Comparison of ENCODE assay signal across 38 cellular contexts in the genomic region with DNA sequence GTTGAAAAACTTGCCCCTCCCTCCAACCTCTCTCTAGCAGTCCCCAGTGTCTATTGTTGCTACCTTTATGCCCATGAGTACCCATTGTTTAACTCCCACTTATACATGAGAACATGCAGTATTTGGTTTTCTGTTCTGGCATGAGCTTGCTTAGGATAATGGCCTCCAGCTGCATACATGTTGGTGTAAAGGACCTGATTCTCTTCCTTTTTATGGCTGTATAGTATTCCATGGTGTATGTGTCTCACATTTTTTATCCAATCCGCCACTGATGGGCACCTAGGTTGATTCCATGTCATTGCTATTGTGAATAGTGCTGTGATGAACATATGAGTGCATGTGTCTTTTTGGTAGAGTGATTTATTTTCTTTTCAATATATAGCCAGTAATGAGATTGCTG. TPM values are rescaled to one million over a fixed set of nuclear protein-coding genes. Genes with fewer than 3 reads are reported as not detected.
"Had no signal": no experiment of that assay in that cellular context is flagged by ENCODE, and none has a peak within 500 bp of the region (broad histone marks: within the 10 kb centered on the region; RNA-seq: fewer than 3 reads in every experiment).

No MANE protein-coding gene starts in this region.

- H3K36me3 Mint-ChIP-seq: activated naive CD4-positive, alpha-beta T cell treated with anti-CD3 and anti-CD28 coated beads, Interleukin-2, amount 10 ng/mL, durations not matched to agents 7 days and 5 days; activated naive CD4-positive, alpha-beta T cell treated with anti-CD3 and anti-CD28 coated beads, Interleukin-2, amount 50 U/mL, for 24 hours; activated naive CD4-positive, alpha-beta T cell treated with anti-CD3 and anti-CD28 coated beads, Interleukin-2, amount 50 U/mL, for 72 hours; activated naive CD8-positive, alpha-beta T cell; activated naive CD8-positive, alpha-beta T cell treated with anti-CD3 and anti-CD28 coated beads for 36 hours; activated naive CD8-positive, alpha-beta T cell treated with anti-CD3 and anti-CD28 coated beads, Interleukin-2, amount 10 ng/mL, durations not matched to agents 7 days and 5 days; brain had no signal

- FAIRE-seq: bronchial epithelial cell had no signal

- H3K27me3 ChIP-seq: ascending aorta, body of pancreas, brain microvascular endothelial cell, cardiac muscle cell had no signal

- H3K9me3 Mint-ChIP-seq: activated naive CD4-positive, alpha-beta T cell treated with anti-CD3 and anti-CD28 coated beads for 36 hours; activated naive CD4-positive, alpha-beta T cell treated with anti-CD3 and anti-CD28 coated beads, Interleukin-2, amount 10 ng/mL, durations not matched to agents 7 days and 5 days; activated naive CD4-positive, alpha-beta T cell treated with anti-CD3 and anti-CD28 coated beads, Interleukin-2, amount 50 U/mL, for 24 hours; activated naive CD4-positive, alpha-beta T cell treated with anti-CD3 and anti-CD28 coated beads, Interleukin-2, amount 50 U/mL, for 72 hours; activated naive CD8-positive, alpha-beta T cell treated with anti-CD3 and anti-CD28 coated beads for 36 hours; activated naive CD8-positive, alpha-beta T cell treated with anti-CD3 and anti-CD28 coated beads, Interleukin-2, amount 10 ng/mL, durations not matched to agents 7 days and 5 days; activated naive CD8-positive, alpha-beta T cell treated with anti-CD3 and anti-CD28 coated beads, Interleukin-2, amount 50 U/mL, for 24 hours; activated T-cell treated with anti-CD3 and anti-CD28 coated beads, Interleukin-2, amount 50 U/mL, for 24 hours; activated T-cell treated with anti-CD3 and anti-CD28 coated beads, Interleukin-2, amount 50 U/mL, for 4 hours; activated T-cell treated with anti-CD3 and anti-CD28 coated beads, Interleukin-2, amount 50 U/mL, for 72 hours; activated T-helper 1 cell treated with anti-CD3 and anti-CD28 coated beads, Interleukin-12 subunit alpha, Interleukin-12 subunit beta, Interleukin-2, Interleukin-4 antibody, amounts not matched to agents 30 ng/mL and 10 ng/mL and 1 ng/mL, durations not matched to agents 14 hours and 24 hours and 36 hours; activated T-helper 17 cell treated with anti-CD3 and anti-CD28 coated beads, Interleukin-2, amount 50 U/mL, for 72 hours; activated T-helper 2 cell treated with anti-CD3 and anti-CD28 coated beads, Interferon-gamma antibody, Interleukin-2, Interleukin-4, amounts not matched to agents 10 μg/mL and 5 μg/mL and 100 μg/mL, durations not matched to agents 14 hours and 24 hours and 36 hours; central memory CD8-positive, alpha-beta T cell had no signal

- H3K4me1 ChIP-seq: adrenal gland, ascending aorta, body of pancreas, breast epithelium had no signal

- H3K4me3 ChIP-seq: adrenal gland, ascending aorta, body of pancreas, breast epithelium, cardiac muscle cell had no signal

- H3K4me1 Mint-ChIP-seq: activated naive CD4-positive, alpha-beta T cell treated with anti-CD3 and anti-CD28 coated beads, Interleukin-2, amount 10 ng/mL, durations not matched to agents 7 days and 5 days; activated naive CD4-positive, alpha-beta T cell treated with anti-CD3 and anti-CD28 coated beads, Interleukin-2, amount 50 U/mL, for 24 hours; activated naive CD8-positive, alpha-beta T cell treated with anti-CD3 and anti-CD28 coated beads for 36 hours; activated naive CD8-positive, alpha-beta T cell treated with anti-CD3 and anti-CD28 coated beads, Interleukin-2, amount 10 ng/mL, durations not matched to agents 7 days and 5 days; activated naive CD8-positive, alpha-beta T cell treated with anti-CD3 and anti-CD28 coated beads, Interleukin-2, amount 50 U/mL, for 24 hours; activated T-helper 17 cell treated with anti-CD3 and anti-CD28 coated beads, Interleukin-2, amount 50 U/mL, for 72 hours; brain; central memory CD8-positive, alpha-beta T cell had no signal

- H3K36me3 ChIP-seq: adrenal gland, ascending aorta, brain microvascular endothelial cell, breast epithelium, cardiac muscle cell had no signal

- H3K27ac ChIP-seq: adrenal gland, ascending aorta, body of pancreas, brain microvascular endothelial cell, breast epithelium, cardiac muscle cell had no signal

- H3K27me3 Mint-ChIP-seq: activated naive CD4-positive, alpha-beta T cell treated with anti-CD3 and anti-CD28 coated beads, Interleukin-2, amount 10 ng/mL, durations not matched to agents 7 days and 5 days; activated naive CD8-positive, alpha-beta T cell treated with anti-CD3 and anti-CD28 coated beads for 36 hours; activated naive CD8-positive, alpha-beta T cell treated with anti-CD3 and anti-CD28 coated beads, Interleukin-2, amount 10 ng/mL, durations not matched to agents 7 days and 5 days; central memory CD8-positive, alpha-beta T cell had no signal

- DNase-seq: activated effector memory CD4-positive, alpha-beta T cell treated with anti-CD3 and anti-CD28 coated beads, Interleukin-2, amount 50 U/mL, for 16 hours; activated effector memory CD4-positive, alpha-beta T cell treated with Interleukin-2 at 50 U/mL for 16 hours; activated gamma-delta T cell; activated gamma-delta T cell treated with Interleukin-2 at 50 U/mL for 16 hours; activated naive CD4-positive, alpha-beta T cell; activated naive CD4-positive, alpha-beta T cell treated with anti-CD3 and anti-CD28 coated beads for 36 hours; activated naive CD4-positive, alpha-beta T cell treated with anti-CD3 and anti-CD28 coated beads, Interleukin-2, amount 10 ng/mL, durations not matched to agents 7 days and 5 days; activated naive CD4-positive, alpha-beta T cell treated with anti-CD3 and anti-CD28 coated beads, Interleukin-2, amount 50 U/mL, for 16 hours; activated naive CD4-positive, alpha-beta T cell treated with Interleukin-2 at 50 U/mL for 16 hours; activated naive CD8-positive, alpha-beta T cell treated with anti-CD3 and anti-CD28 coated beads for 36 hours; activated naive CD8-positive, alpha-beta T cell treated with anti-CD3 and anti-CD28 coated beads, Interleukin-2, amount 10 ng/mL, durations not matched to agents 7 days and 5 days; activated naive CD8-positive, alpha-beta T cell treated with anti-CD3 and anti-CD28 coated beads, Interleukin-2, amount 50 U/mL, for 24 hours; activated T-cell treated with anti-CD3 and anti-CD28 coated beads, Interleukin-2, amount 50 U/mL, for 24 hours; activated T-cell treated with anti-CD3 and anti-CD28 coated beads, Interleukin-2, amount 50 U/mL, for 4 hours; activated T-cell treated with anti-CD3 and anti-CD28 coated beads, Interleukin-2, amount 50 U/mL, for 48 hours; activated T-cell treated with anti-CD3 and anti-CD28 coated beads, Interleukin-2, amount 50 U/mL, for 72 hours; adrenal gland; amniotic stem cell; amygdala; anterior cingulate cortex; aorta; body of pancreas; brain microvascular endothelial cell; caudate nucleus; central memory CD4-positive, alpha-beta T cell; cerebellar nuclear complex had no signal

- H3K9me3 ChIP-seq: adrenal gland, ascending aorta, body of pancreas, breast epithelium had no signal

- H3K27ac Mint-ChIP-seq: activated naive CD4-positive, alpha-beta T cell treated with anti-CD3 and anti-CD28 coated beads for 36 hours; activated naive CD4-positive, alpha-beta T cell treated with anti-CD3 and anti-CD28 coated beads, Interleukin-2, amount 10 ng/mL, durations not matched to agents 7 days and 5 days; activated naive CD4-positive, alpha-beta T cell treated with anti-CD3 and anti-CD28 coated beads, Interleukin-2, amount 50 U/mL, for 24 hours; activated naive CD4-positive, alpha-beta T cell treated with anti-CD3 and anti-CD28 coated beads, Interleukin-2, amount 50 U/mL, for 72 hours; activated naive CD8-positive, alpha-beta T cell; activated naive CD8-positive, alpha-beta T cell treated with anti-CD3 and anti-CD28 coated beads for 36 hours; activated naive CD8-positive, alpha-beta T cell treated with anti-CD3 and anti-CD28 coated beads, Interleukin-2, amount 10 ng/mL, durations not matched to agents 7 days and 5 days; activated naive CD8-positive, alpha-beta T cell treated with anti-CD3 and anti-CD28 coated beads, Interleukin-2, amount 50 U/mL, for 24 hours; activated T-cell treated with anti-CD3 and anti-CD28 coated beads, Interleukin-2, amount 50 U/mL, for 24 hours; activated T-cell treated with anti-CD3 and anti-CD28 coated beads, Interleukin-2, amount 50 U/mL, for 72 hours; activated T-helper 1 cell treated with anti-CD3 and anti-CD28 coated beads, Interleukin-12 subunit alpha, Interleukin-12 subunit beta, Interleukin-2, Interleukin-4 antibody, amounts not matched to agents 30 ng/mL and 10 ng/mL and 1 ng/mL, durations not matched to agents 14 hours and 24 hours and 36 hours; activated T-helper 17 cell treated with anti-CD3 and anti-CD28 coated beads, Interleukin-2, amount 50 U/mL, for 72 hours; activated T-helper 2 cell treated with anti-CD3 and anti-CD28 coated beads, Interferon-gamma antibody, Interleukin-2, Interleukin-4, amounts not matched to agents 10 μg/mL and 5 μg/mL and 100 μg/mL, durations not matched to agents 14 hours and 24 hours and 36 hours; brain had no signal

- H3K4me3 Mint-ChIP-seq: activated naive CD4-positive, alpha-beta T cell treated with anti-CD3 and anti-CD28 coated beads for 36 hours; activated naive CD4-positive, alpha-beta T cell treated with anti-CD3 and anti-CD28 coated beads, Interleukin-2, amount 10 ng/mL, durations not matched to agents 7 days and 5 days; activated naive CD4-positive, alpha-beta T cell treated with anti-CD3 and anti-CD28 coated beads, Interleukin-2, amount 50 U/mL, for 24 hours; activated naive CD8-positive, alpha-beta T cell; activated naive CD8-positive, alpha-beta T cell treated with anti-CD3 and anti-CD28 coated beads for 36 hours; activated naive CD8-positive, alpha-beta T cell treated with anti-CD3 and anti-CD28 coated beads, Interleukin-2, amount 10 ng/mL, durations not matched to agents 7 days and 5 days; activated naive CD8-positive, alpha-beta T cell treated with anti-CD3 and anti-CD28 coated beads, Interleukin-2, amount 50 U/mL, for 24 hours; activated T-cell treated with anti-CD3 and anti-CD28 coated beads, Interleukin-2, amount 50 U/mL, for 24 hours; activated T-cell treated with anti-CD3 and anti-CD28 coated beads, Interleukin-2, amount 50 U/mL, for 4 hours; activated T-cell treated with anti-CD3 and anti-CD28 coated beads, Interleukin-2, amount 50 U/mL, for 72 hours; activated T-helper 1 cell treated with anti-CD3 and anti-CD28 coated beads, Interleukin-12 subunit alpha, Interleukin-12 subunit beta, Interleukin-2, Interleukin-4 antibody, amounts not matched to agents 30 ng/mL and 10 ng/mL and 1 ng/mL, durations not matched to agents 14 hours and 24 hours and 36 hours; activated T-helper 17 cell treated with anti-CD3 and anti-CD28 coated beads, Interleukin-2, amount 50 U/mL, for 72 hours; brain; central memory CD8-positive, alpha-beta T cell had no signal

- ATAC-seq: activated naive CD4-positive, alpha-beta T cell treated with anti-CD3 and anti-CD28 coated beads, Interleukin-2, amount 50 U/mL, for 72 hours; activated naive CD8-positive, alpha-beta T cell treated with anti-CD3 and anti-CD28 coated beads, Interleukin-2, amount 50 U/mL, for 24 hours; activated T-cell treated with anti-CD3 and anti-CD28 coated beads, Interleukin-2, amount 50 U/mL, for 4 hours; activated T-cell treated with anti-CD3 and anti-CD28 coated beads, Interleukin-2, amount 50 U/mL, for 72 hours; activated T-helper 17 cell treated with anti-CD3 and anti-CD28 coated beads, Interleukin-2, amount 50 U/mL, for 72 hours; body of pancreas had no signal

RNA-seq across cellular contexts. Expression of gene GPC4, which starts 50.0 kb away (rescaled TPM):
- total RNA-seq: activated naive CD8-positive, alpha-beta T cell treated with anti-CD3 and anti-CD28 coated beads for 36 hours; activated naive CD8-positive, alpha-beta T cell treated with anti-CD3 and anti-CD28 coated beads, Interleukin-2, amount 10 ng/mL, durations not matched to agents 7 days and 5 days; activated T-cell treated with anti-CD3 and anti-CD28 coated beads, Interleukin-2, amount 50 U/mL, for 72 hours; activated T-helper 1 cell treated with anti-CD3 and anti-CD28 coated beads, Interleukin-12 subunit alpha, Interleukin-12 subunit beta, Interleukin-2, Interleukin-4 antibody, amounts not matched to agents 30 ng/mL and 10 ng/mL and 1 ng/mL, durations not matched to agents 14 hours and 24 hours and 36 hours; activated T-helper 17 cell treated with anti-CD3 and anti-CD28 coated beads, Interleukin-2, amount 50 U/mL, for 72 hours; activated T-helper 2 cell treated with anti-CD3 and anti-CD28 coated beads, Interferon-gamma antibody, Interleukin-2, Interleukin-4, amounts not matched to agents 10 μg/mL and 5 μg/mL and 100 μg/mL, durations not matched to agents 14 hours and 24 hours and 36 hours had no signal
